Comparison of ENCODE assay signal across 8 cellular contexts in genomic region chr17:79400989-79401703, GRCh38.
DNase-seq lines count a peak whose midpoint lies in the region; ATAC-seq and TF ChIP-seq lines count a peak whose summit lies in the region.

No MANE protein-coding gene starts in this region.

- H3K4me1 ChIP-seq in ES-I3 (ENCODE audit: insufficient read depth, low read length) (no peaks in the 10 kb centered on the region; the same call in 1 of the 2 replicates), neutrophil (ENCODE audit: control insufficient read depth in 1 of 2, insufficient read depth in 1 of 2, low read depth in 1 of 2, low read length in 1 of 2) (peaks cover 0 to 3% of the 10 kb centered on the region in 2 experiments)

- DNase-seq in KBM-7, result peak; percentile 80
- DNase-seq in SHP77 (lab: John Stamatoyannopoulos, UW), result peak; percentile 30 to 38
- peak; percentile 90 for DNase-seq in activated effector memory CD4-positive, alpha-beta T cell treated with anti-CD3 and anti-CD28 coated beads, Interleukin-2, amount 50 U/mL, for 16 hours
- peak; percentile 32 for DNase-seq in foreskin melanocyte
- peak in 39 of 49 donors; percentile 2 to 79 (median 34) for DNase-seq in substantia nigra (lab: John Stamatoyannopoulos, UW)

- H3K27ac ChIP-seq in neutrophil, result no peak overlapping the region
- no peak overlapping the region for H3K27ac ChIP-seq in substantia nigra (ENCODE audit: low read depth, low read length, poor library complexity, severe bottlenecking)

- H3K36me3 ChIP-seq in ES-I3 (ENCODE audit: insufficient read depth, low read length) (no peaks in the 10 kb centered on the region), neutrophil (no peaks in the 10 kb centered on the region)

- H3K4me3 ChIP-seq in neutrophil (ENCODE audit: low read depth in 1 of 2, low read length in 1 of 2), result no peak overlapping the region

- H3K27me3 ChIP-seq in neutrophil, result peaks cover 72% of the 10 kb centered on the region

- in situ Hi-C loops in KBM-7 (cut with MboI; ENCODE audit: low pct_unique_long_range_greater_than_20kb, low sequenced_read_pairs), result no loop called here

- H3K9me3 ChIP-seq in ES-I3 (ENCODE audit: control insufficient read depth, insufficient read depth, low read length) (no peaks in the 10 kb centered on the region), neutrophil (no peaks in the 10 kb centered on the region)

- peak; percentile 21 for TF ChIP-seq CTCF in neutrophil (IDR thresholded peaks at IDR 0.05)

- peak overlapping the region; percentile 56 for H3K9ac ChIP-seq in ES-I3 (ENCODE audit: low read depth, low read length)

- no peak for ATAC-seq in HG02885 (IDR thresholded peaks at IDR 0.05; ENCODE audit: poor library complexity, unreplicated experiment)

Comparison
In these comparisons a context has a peak if more than half of its experiments do, and no peak if none do; other contexts are left out.
1. DNase-seq: peak in every context shown above with its lines; median percentile 90 in activated effector memory CD4-positive, alpha-beta T cell treated with anti-CD3 and anti-CD28 coated beads, Interleukin-2, amount 50 U/mL, for 16 hours; 80 in KBM-7; 34 in SHP77; 34 in substantia nigra; 32 in foreskin melanocyte.